Comparison of ENCODE assay signal across 14 cellular contexts in genomic region chr3:123348-123747, GRCh38.
DNase-seq lines count a peak whose midpoint lies in the region; ATAC-seq and TF ChIP-seq lines count a peak whose summit lies in the region.
"Had no signal": no experiment of that assay in that cellular context is flagged by ENCODE, and none has a peak within 500 bp of the region (broad histone marks: within the 10 kb centered on the region; RNA-seq: fewer than 3 reads in every experiment).

No MANE protein-coding gene starts in this region.

- no peaks in the 10 kb centered on the region for H3K36me3 ChIP-seq in neural cell (ENCODE audit: insufficient read depth, low read length)
- no peaks in the 10 kb centered on the region for H3K36me3 ChIP-seq in CD8-positive, alpha-beta T cell (ENCODE audit: insufficient read depth, low read length)
- H3K36me3 ChIP-seq: BE2C had no signal

- H3K79me2 ChIP-seq in neural cell (replicated peaks; ENCODE audit: insufficient read depth, low read length), result no peaks in the 10 kb centered on the region

- TF ChIP-seq RAD21 in neural cell (conservative IDR thresholded peaks at IDR 0.05), result no peak

- peaks cover 6% of the 10 kb centered on the region for H3K9me3 Mint-ChIP-seq in CD8-positive, alpha-beta T cell

- POLR2A ChIA-PET in CD8-positive, alpha-beta T cell (lab: Charles Lee), result no interaction called here

- intact Hi-C loops in CD8-positive, alpha-beta T cell (cut with DNase I, micrococcal nuclease), result no loop called here

- no peaks in the 10 kb centered on the region for H3K9me3 ChIP-seq in neural cell (ENCODE audit: low read length)
- H3K9me3 ChIP-seq in CD8-positive, alpha-beta T cell (ENCODE audit: low read length), result no peaks in the 10 kb centered on the region
- H3K9me3 ChIP-seq: BE2C, Caco-2 had no signal

- H3K27ac Mint-ChIP-seq in CD8-positive, alpha-beta T cell, result no peak overlapping the region
- H3K27ac Mint-ChIP-seq: CD4-positive, CD25-positive, alpha-beta regulatory T cell; GM23338 had no signal

- no peak overlapping the region for H3K4me3 Mint-ChIP-seq in CD8-positive, alpha-beta T cell
- H3K4me3 Mint-ChIP-seq: CD4-positive, CD25-positive, alpha-beta regulatory T cell; GM23338 had no signal

- H3K4me1 ChIP-seq in CD8-positive, alpha-beta T cell (ENCODE audit: insufficient read depth, low read length), result no peaks in the 10 kb centered on the region
- H3K4me1 ChIP-seq: BE2C, Caco-2 had no signal

- no peaks in the 10 kb centered on the region for H3F3A ChIP-seq in neural cell (ENCODE audit: insufficient read depth, low read length, poor library complexity, severe bottlenecking)

- H3K27me3 Mint-ChIP-seq in CD8-positive, alpha-beta T cell (ENCODE audit: low read depth), result no peaks in the 10 kb centered on the region
- H3K27me3 Mint-ChIP-seq: CD4-positive, CD25-positive, alpha-beta regulatory T cell had no signal

- CTCF ChIA-PET in CD8-positive, alpha-beta T cell (lab: Charles Lee), result no interaction called here

- no peaks in the 10 kb centered on the region for H3K36me3 Mint-ChIP-seq in CD8-positive, alpha-beta T cell
- H3K36me3 Mint-ChIP-seq: CD4-positive, CD25-positive, alpha-beta regulatory T cell had no signal

- TF ChIP-seq CTCF in neural cell (IDR thresholded peaks at IDR 0.05; ENCODE audit: poor library complexity, severe bottlenecking), result no peak
- no peak for TF ChIP-seq CTCF in CD8-positive, alpha-beta T cell (IDR thresholded peaks at IDR 0.05)

- H3K27ac ChIP-seq in neural cell (ENCODE audit: low read length), result peak overlapping the region; percentile 11
- no peak overlapping the region for H3K27ac ChIP-seq in CD8-positive, alpha-beta T cell (ENCODE audit: low read depth, low read length)
- H3K27ac ChIP-seq: HL-60 had no signal

- no peaks in the 10 kb centered on the region for H3K4me1 Mint-ChIP-seq in CD8-positive, alpha-beta T cell (ENCODE audit: low read depth)
- H3K4me1 Mint-ChIP-seq: CD4-positive, CD25-positive, alpha-beta regulatory T cell; GM23338 had no signal

- no peak for ATAC-seq in CD8-positive, alpha-beta T cell
- ATAC-seq: GM23338 had no signal

- no peak overlapping the region for H3K4me2 ChIP-seq in neural cell (ENCODE audit: low read length)
- H3K4me2 ChIP-seq: GM23338 had no signal

- DNase-seq in NCI-H748 (lab: John Stamatoyannopoulos, UW; ENCODE audit: unreplicated experiment) (peak; percentile 47), NCI-H748 treated with DMSO at 0.1 percent for 48 hours (lab: John Stamatoyannopoulos, UW) (no peak), NCI-H69 (lab: John Stamatoyannopoulos, UW) (peak; percentile 3)
- no peak for DNase-seq in stimulated activated CD4-positive, alpha-beta T cell treated with anti-CD3 and anti-CD28 coated beads, Interleukin-12 subunit alpha, Interleukin-12 subunit beta, amount 100 ng/mL, for 4 hours
- no peak for DNase-seq in CD8-positive, alpha-beta T cell
- DNase-seq: ACHN; BE2C; C1 segment of cervical spinal cord; Caco-2; CD4-positive, CD25-positive, alpha-beta regulatory T cell; HCEC 1CT had no signal

- H3K4me3 ChIP-seq in neural cell (ENCODE audit: low read length), result no peak overlapping the region
- H3K4me3 ChIP-seq in CD8-positive, alpha-beta T cell (ENCODE audit: low read depth, low read length), result no peak overlapping the region
- H3K4me3 ChIP-seq: GM23338 had no signal

- H3K27me3 ChIP-seq in neural cell (ENCODE audit: insufficient read depth, low read depth, low read length), result no peaks in the 10 kb centered on the region
- H3K27me3 ChIP-seq in CD8-positive, alpha-beta T cell (ENCODE audit: insufficient read depth, low read length), result no peaks in the 10 kb centered on the region
- H3K27me3 ChIP-seq: BE2C had no signal

- no peaks in the 10 kb centered on the region for H3K9me2 ChIP-seq in neural cell (ENCODE audit: insufficient read depth, low read length)

- TF ChIP-seq EP300 in neural cell (conservative IDR thresholded peaks at IDR 0.05; ENCODE audit: poor library complexity, severe bottlenecking), result no peak

- no peaks in the 10 kb centered on the region for H4K20me1 ChIP-seq in neural cell (ENCODE audit: insufficient read depth)

- no peak overlapping the region for H2AFZ ChIP-seq in neural cell (ENCODE audit: low read depth, low read length)
- H2AFZ ChIP-seq: GM23338 had no signal

- H3K9ac ChIP-seq in neural cell (ENCODE audit: low read length), result no peak overlapping the region

TF ChIP-seq in neural cell, 6 proteins besides CTCF, POLR2A, EP300 and RAD21:
- TF ChIP-seq EZH2 (IDR thresholded peaks at IDR 0.05; ENCODE audit: borderline replicate concordance, insufficient read depth, low read length, poor library complexity, severe bottlenecking), result no peak
- TF ChIP-seq MXI1 (conservative IDR thresholded peaks at IDR 0.05; ENCODE audit: poor library complexity, severe bottlenecking), result no peak
- TF ChIP-seq TAF1 (IDR thresholded peaks at IDR 0.05; ENCODE audit: low read depth), result no peak
- TF ChIP-seq SMC3 (conservative IDR thresholded peaks at IDR 0.05; ENCODE audit: poor library complexity), result no peak
- no peak for TF ChIP-seq POLR2AphosphoS5 (IDR thresholded peaks at IDR 0.05)
- TF ChIP-seq REST (IDR thresholded peaks at IDR 0.05; ENCODE audit: borderline replicate concordance), result no peak

Comparison
In these comparisons a context has a peak if more than half of its experiments do, and no peak if none do; other contexts are left out.
1. DNase-seq: peak in NCI-H748 (single experiment) and NCI-H69 (single experiment); none in NCI-H748 treated with DMSO at 0.1 percent for 48 hours (single experiment), stimulated activated CD4-positive, alpha-beta T cell treated with anti-CD3 and anti-CD28 coated beads, Interleukin-12 subunit alpha, Interleukin-12 subunit beta, amount 100 ng/mL, for 4 hours (single experiment) and CD8-positive, alpha-beta T cell (0 of 7).